14 cellular contexts compared by ENCODE assay signal in the genomic region with DNA sequence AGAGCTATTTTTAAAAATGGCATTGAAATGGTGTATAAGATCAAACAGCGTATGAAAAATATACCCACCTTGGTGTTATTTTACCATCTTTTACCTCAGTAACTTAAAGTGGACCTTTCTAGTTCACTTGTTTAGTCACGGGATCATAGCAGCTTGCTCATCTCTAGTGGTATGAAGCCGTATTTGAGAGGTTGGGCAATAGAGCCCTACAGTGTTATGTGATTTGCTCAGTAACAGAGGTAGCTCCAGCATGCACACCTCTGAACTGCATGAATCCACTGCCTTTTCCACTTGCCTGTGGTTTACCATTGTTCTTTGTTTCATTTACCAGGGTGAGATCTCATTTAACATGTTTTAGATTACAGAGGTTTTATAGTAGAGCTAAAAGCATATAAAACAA.
DNase-seq lines count a peak whose midpoint lies in the region; ATAC-seq and TF ChIP-seq lines count a peak whose summit lies in the region.
"Had no signal": no experiment of that assay in that cellular context is flagged by ENCODE, and none has a peak within 500 bp of the region (broad histone marks: within the 10 kb centered on the region; RNA-seq: fewer than 3 reads in every experiment).

No MANE protein-coding gene starts in this region.

- H3K9me3 ChIP-seq in iPS-20b (ENCODE audit: insufficient read depth, low read depth, low read length) (no peaks in the 10 kb centered on the region), uterus (no peaks in the 10 kb centered on the region)
- no peaks in the 10 kb centered on the region for H3K9me3 ChIP-seq in CD8-positive, alpha-beta memory T cell (ENCODE audit: low read length)
- H3K9me3 ChIP-seq: MG63, prostate gland had no signal

- TF ChIP-seq POLR2A in uterus (IDR thresholded peaks at IDR 0.05), result no peak

- peaks cover 23% of the 10 kb centered on the region for H3K4me1 Mint-ChIP-seq in stimulated activated naive CD8-positive, alpha-beta T cell treated with anti-CD3 and anti-CD28 coated beads, Interleukin-15, amount 100 ng/mL, for 72 hours
- H3K4me1 Mint-ChIP-seq in brain, result peaks cover 29% of the 10 kb centered on the region
- peaks cover 10% of the 10 kb centered on the region for H3K4me1 Mint-ChIP-seq in activated CD8-positive, alpha-beta memory T cell treated with anti-CD3 and anti-CD28 coated beads, Interleukin-2, amount 10 ng/mL, durations not matched to agents 7 days and 5 days
- peaks cover 0 to 10% (median 6%) of the 10 kb centered on the region in 3 donors for H3K4me1 Mint-ChIP-seq in CD8-positive, alpha-beta memory T cell

- H3K4me3 Mint-ChIP-seq in stimulated activated naive CD8-positive, alpha-beta T cell treated with anti-CD3 and anti-CD28 coated beads, Interleukin-15, amount 100 ng/mL, for 72 hours, result no peak overlapping the region
- no peak overlapping the region for H3K4me3 Mint-ChIP-seq in brain
- H3K4me3 Mint-ChIP-seq in activated CD8-positive, alpha-beta memory T cell treated with anti-CD3 and anti-CD28 coated beads, Interleukin-2, amount 10 ng/mL, durations not matched to agents 7 days and 5 days, result no peak overlapping the region
- no peak overlapping the region for H3K4me3 Mint-ChIP-seq in CD8-positive, alpha-beta memory T cell
- H3K4me3 Mint-ChIP-seq: activated CD4-positive, alpha-beta T cell treated with anti-CD3 and anti-CD28 coated beads, Interleukin-2, amount 10 ng/mL, durations not matched to agents 7 days and 5 days; stimulated activated effector memory CD8-positive, alpha-beta T cell treated with anti-CD3 and anti-CD28 coated beads, Interleukin-12 subunit alpha, Interleukin-12 subunit beta, amount 100 ng/mL, for 72 hours had no signal

- no peaks in the 10 kb centered on the region for H3K27me3 Mint-ChIP-seq in stimulated activated naive CD8-positive, alpha-beta T cell treated with anti-CD3 and anti-CD28 coated beads, Interleukin-15, amount 100 ng/mL, for 72 hours
- H3K27me3 Mint-ChIP-seq in brain, result peaks cover 3% of the 10 kb centered on the region
- no peaks in the 10 kb centered on the region for H3K27me3 Mint-ChIP-seq in activated CD8-positive, alpha-beta memory T cell treated with anti-CD3 and anti-CD28 coated beads, Interleukin-2, amount 10 ng/mL, durations not matched to agents 7 days and 5 days
- H3K27me3 Mint-ChIP-seq in CD8-positive, alpha-beta memory T cell, result peaks cover 0 to 2% of the 10 kb centered on the region in 2 donors
- H3K27me3 Mint-ChIP-seq: activated CD4-positive, alpha-beta T cell treated with anti-CD3 and anti-CD28 coated beads, Interleukin-2, amount 10 ng/mL, durations not matched to agents 7 days and 5 days had no signal

- no peak overlapping the region; the same call in 1 of the 2 replicates for H3K4me3 ChIP-seq in iPS-20b (ENCODE audit: low read length)
- no peak overlapping the region for H3K4me3 ChIP-seq in uterus
- no peak overlapping the region for H3K4me3 ChIP-seq in CD8-positive, alpha-beta memory T cell (ENCODE audit: low read length)
- H3K4me3 ChIP-seq: MG63, prostate gland had no signal

- POLR2A ChIA-PET in CD8-positive, alpha-beta memory T cell (lab: Charles Lee), result no interaction called here

- intact Hi-C loops in uterus (cut with DNase I; ENCODE audit: low total_unique reads), result no loop called here

- no peaks in the 10 kb centered on the region for H3K9me3 Mint-ChIP-seq in stimulated activated naive CD8-positive, alpha-beta T cell treated with anti-CD3 and anti-CD28 coated beads, Interleukin-15, amount 100 ng/mL, for 72 hours
- H3K9me3 Mint-ChIP-seq in brain, result no peaks in the 10 kb centered on the region
- H3K9me3 Mint-ChIP-seq in activated CD8-positive, alpha-beta memory T cell treated with anti-CD3 and anti-CD28 coated beads, Interleukin-2, amount 10 ng/mL, durations not matched to agents 7 days and 5 days (ENCODE audit: low read depth), result no peaks in the 10 kb centered on the region
- no peaks in the 10 kb centered on the region for H3K9me3 Mint-ChIP-seq in CD8-positive, alpha-beta memory T cell
- H3K9me3 Mint-ChIP-seq: activated CD4-positive, alpha-beta T cell treated with anti-CD3 and anti-CD28 coated beads, Interleukin-2, amount 10 ng/mL, durations not matched to agents 7 days and 5 days; stimulated activated effector memory CD8-positive, alpha-beta T cell treated with anti-CD3 and anti-CD28 coated beads, Interleukin-12 subunit alpha, Interleukin-12 subunit beta, amount 100 ng/mL, for 72 hours had no signal

- H3K9ac ChIP-seq in iPS-20b (ENCODE audit: low read depth, low read length), result peak overlapping the region; percentile 47; the same call in 1 of the 2 replicates

- H3K36me3 ChIP-seq in iPS-20b (ENCODE audit: insufficient read depth, low read depth, low read length) (no peaks in the 10 kb centered on the region), uterus (no peaks in the 10 kb centered on the region)
- H3K36me3 ChIP-seq in CD8-positive, alpha-beta memory T cell (ENCODE audit: insufficient read depth, low read length), result no peaks in the 10 kb centered on the region
- H3K36me3 ChIP-seq: MG63, prostate gland had no signal

- H3K27me3 ChIP-seq in iPS-20b (ENCODE audit: insufficient read depth, low read length) (no peaks in the 10 kb centered on the region), uterus (no peaks in the 10 kb centered on the region)
- H3K27me3 ChIP-seq in CD8-positive, alpha-beta memory T cell (ENCODE audit: insufficient read depth, low read length, poor library complexity, severe bottlenecking), result no peaks in the 10 kb centered on the region
- H3K27me3 ChIP-seq: MG63 had no signal

- DNase-seq in stimulated activated naive CD8-positive, alpha-beta T cell treated with anti-CD3 and anti-CD28 coated beads, Interleukin-15, amount 100 ng/mL, for 72 hours, result no peak
- no peak for DNase-seq in stimulated activated naive CD8-positive, alpha-beta T cell treated with anti-CD3 and anti-CD28 coated beads, Interleukin-15, Interleukin-2, amounts not matched to agents 100 U/mL and 50 U/mL, for 24 hours
- DNase-seq in uterus, result peak in 1 of 2 donors; percentile 19
- no peak for DNase-seq in activated CD8-positive, alpha-beta memory T cell treated with anti-CD3 and anti-CD28 coated beads, Interleukin-2, amount 10 ng/mL, durations not matched to agents 7 days and 5 days
- no peak for DNase-seq in CD8-positive, alpha-beta memory T cell
- DNase-seq: activated CD4-positive, alpha-beta T cell treated with anti-CD3 and anti-CD28 coated beads, Interleukin-2, amount 10 ng/mL, durations not matched to agents 7 days and 5 days; DMS153; MG63; NCI-H226 had no signal

- ATAC-seq in stimulated activated naive CD8-positive, alpha-beta T cell treated with anti-CD3 and anti-CD28 coated beads, Interleukin-15, amount 100 ng/mL, for 72 hours, result peak; percentile 58
- ATAC-seq in stimulated activated naive CD8-positive, alpha-beta T cell treated with anti-CD3 and anti-CD28 coated beads, Interleukin-15, Interleukin-2, amounts not matched to agents 100 U/mL and 50 U/mL, for 24 hours, result no peak
- ATAC-seq in activated CD8-positive, alpha-beta memory T cell treated with anti-CD3 and anti-CD28 coated beads, Interleukin-2, amount 10 ng/mL, durations not matched to agents 7 days and 5 days, result no peak
- no peak for ATAC-seq in HG02678 (IDR thresholded peaks at IDR 0.05; ENCODE audit: unreplicated experiment)

- H3K27ac Mint-ChIP-seq in stimulated activated naive CD8-positive, alpha-beta T cell treated with anti-CD3 and anti-CD28 coated beads, Interleukin-15, amount 100 ng/mL, for 72 hours, result no peak overlapping the region
- peak overlapping the region in 4 of 5 experiments; percentile 1 to 72 (median 43) for H3K27ac Mint-ChIP-seq in brain
- no peak overlapping the region for H3K27ac Mint-ChIP-seq in activated CD8-positive, alpha-beta memory T cell treated with anti-CD3 and anti-CD28 coated beads, Interleukin-2, amount 10 ng/mL, durations not matched to agents 7 days and 5 days
- H3K27ac Mint-ChIP-seq in CD8-positive, alpha-beta memory T cell, result peak overlapping the region in 1 of 8 donors; percentile 35
- H3K27ac Mint-ChIP-seq: activated CD4-positive, alpha-beta T cell treated with anti-CD3 and anti-CD28 coated beads, Interleukin-2, amount 10 ng/mL, durations not matched to agents 7 days and 5 days; stimulated activated effector memory CD8-positive, alpha-beta T cell treated with anti-CD3 and anti-CD28 coated beads, Interleukin-12 subunit alpha, Interleukin-12 subunit beta, amount 100 ng/mL, for 72 hours had no signal

- CTCF ChIA-PET in activated CD8-positive, alpha-beta memory T cell treated with anti-CD3 and anti-CD28 coated beads, Interleukin-2, amount 10 ng/mL, durations not matched to agents 7 days and 5 days (lab: Charles Lee), result interaction anchor here (1.1 kb wide), 1 partner anchor 10 kb away, joined by 3 read pairs; no protein-coding TSS in a partner anchor
- CTCF ChIA-PET in CD8-positive, alpha-beta memory T cell (lab: Charles Lee), result interaction anchor here (1.1 kb wide), 1 partner anchor 120 kb away, joined by 3 read pairs; no protein-coding TSS in a partner anchor

- no peak overlapping the region for H3K27ac ChIP-seq in iPS-20b (ENCODE audit: low read length)
- H3K27ac ChIP-seq in uterus, result peak overlapping the region; percentile 35 to 70
- H3K27ac ChIP-seq in CD8-positive, alpha-beta memory T cell (ENCODE audit: low read depth, low read length), result no peak overlapping the region
- H3K27ac ChIP-seq: prostate gland had no signal

- no peaks in the 10 kb centered on the region for H3K36me3 Mint-ChIP-seq in brain
- no peaks in the 10 kb centered on the region for H3K36me3 Mint-ChIP-seq in activated CD8-positive, alpha-beta memory T cell treated with anti-CD3 and anti-CD28 coated beads, Interleukin-2, amount 10 ng/mL, durations not matched to agents 7 days and 5 days
- peaks cover 0 to 4% (median 2%) of the 10 kb centered on the region in 3 donors for H3K36me3 Mint-ChIP-seq in CD8-positive, alpha-beta memory T cell
- H3K36me3 Mint-ChIP-seq: stimulated activated effector memory CD8-positive, alpha-beta T cell treated with anti-CD3 and anti-CD28 coated beads, Interleukin-12 subunit alpha, Interleukin-12 subunit beta, amount 100 ng/mL, for 72 hours had no signal

- H3K4me1 ChIP-seq in iPS-20b (ENCODE audit: insufficient read depth, low read length) (peaks cover 10% of the 10 kb centered on the region; the same call in 1 of the 2 replicates), uterus (peaks cover 0 to 6% of the 10 kb centered on the region in 2 donors)
- no peaks in the 10 kb centered on the region for H3K4me1 ChIP-seq in CD8-positive, alpha-beta memory T cell (ENCODE audit: insufficient read depth, low read length)
- H3K4me1 ChIP-seq: prostate gland had no signal

- no peak for TF ChIP-seq CTCF in brain (conservative IDR thresholded peaks at IDR 0.05)
- TF ChIP-seq CTCF in uterus (IDR thresholded peaks at IDR 0.05), result no peak

Comparison
In these comparisons a context has a peak if more than half of its experiments do, and no peak if none do; other contexts are left out.
1. H3K27ac Mint-ChIP-seq: peak in brain (4 of 5); none in stimulated activated naive CD8-positive, alpha-beta T cell treated with anti-CD3 and anti-CD28 coated beads, Interleukin-15, amount 100 ng/mL, for 72 hours (0 of 2) and activated CD8-positive, alpha-beta memory T cell treated with anti-CD3 and anti-CD28 coated beads, Interleukin-2, amount 10 ng/mL, durations not matched to agents 7 days and 5 days (single experiment).
2. H3K27ac ChIP-seq: peak in uterus (2 of 2); none in iPS-20b (single experiment) and CD8-positive, alpha-beta memory T cell (single experiment).